In genomic region chr13:98520674-98521449, GRCh38 we compare ENCODE assay signal across 22 cellular contexts. TPM values are rescaled to one million over a fixed set of nuclear protein-coding genes. Genes with fewer than 3 reads are reported as not detected.
DNase-seq lines count a peak whose midpoint lies in the region; ATAC-seq and TF ChIP-seq lines count a peak whose summit lies in the region.
"Had no signal": no experiment of that assay in that cellular context is flagged by ENCODE, and none has a peak within 500 bp of the region (broad histone marks: within the 10 kb centered on the region; RNA-seq: fewer than 3 reads in every experiment).

No MANE protein-coding gene starts in this region.

- POLR2A ChIA-PET in CD4-positive, alpha-beta memory T cell (lab: Charles Lee; ENCODE audit: partially characterized antibody): interaction anchor here (0.8 to 1.5 kb wide), 3 partner anchors 9 to 12 kb away, joined by 3 to 4 read pairs (median 3); no protein-coding TSS in a partner anchor

- H4K20me1 ChIP-seq in GM23338 (replicated peaks; ENCODE audit: insufficient read depth) (peaks cover 75% of the 10 kb centered on the region), neural progenitor cell (ENCODE audit: low read depth) (peaks cover 98% of the 10 kb centered on the region)

- no peak overlapping the region for H3K27ac ChIP-seq in CD4-positive, alpha-beta memory T cell (ENCODE audit: low read depth, low read length)
- H3K27ac ChIP-seq in GM23338 (ENCODE audit: low read depth) (peak overlapping the region; percentile 59; the same call in 1 of the 2 replicates), neural progenitor cell (no peak overlapping the region)
- H3K27ac ChIP-seq: brain microvascular endothelial cell, WERI-Rb-1 had no signal

- H3K9me2 ChIP-seq in GM23338 (ENCODE audit: insufficient read depth): no peaks in the 10 kb centered on the region

- intact Hi-C loops in CD4-positive, alpha-beta memory T cell (cut with micrococcal nuclease): no loop called here
- intact Hi-C loops in dendritic cell treated with granulocyte-macrophage colony-stimulating factor and Interleukin-4, amounts not matched to agents 40 ng/mL and 50 ng/mL, for 4 days (cut with micrococcal nuclease): no loop called here
- intact Hi-C loops in left ventricle myocardium superior (cut with micrococcal nuclease): no loop called here

- no peak overlapping the region for H2AFZ ChIP-seq in GM23338
- no peak overlapping the region for H2AFZ ChIP-seq in neural progenitor cell (replicated peaks)

- no peak overlapping the region for H3K4me3 ChIP-seq in CD4-positive, alpha-beta memory T cell (ENCODE audit: low read length in 2 of 2)
- H3K4me3 ChIP-seq in GM23338 (no peak overlapping the region), neural progenitor cell (no peak overlapping the region)
- H3K4me3 ChIP-seq: mucosa of descending colon, smooth muscle cell, tibial nerve had no signal

- no peak overlapping the region for H3K9ac ChIP-seq in neural progenitor cell

- no peaks in the 10 kb centered on the region for H3K27me3 Mint-ChIP-seq in CD4-positive, alpha-beta memory T cell
- H3K27me3 Mint-ChIP-seq in GM23338 (ENCODE audit: insufficient read depth, low read depth, poor library complexity) (peaks cover 4% of the 10 kb centered on the region), neural progenitor cell (ENCODE audit: insufficient read depth, low read depth) (peaks cover 2% of the 10 kb centered on the region)
- no peaks in the 10 kb centered on the region for H3K27me3 Mint-ChIP-seq in dendritic cell treated with granulocyte-macrophage colony-stimulating factor and Interleukin-4, amounts not matched to agents 40 ng/mL and 50 ng/mL, for 4 days

- no peaks in the 10 kb centered on the region for H3K27me3 ChIP-seq in CD4-positive, alpha-beta memory T cell (ENCODE audit: insufficient read depth, low read length)
- H3K27me3 ChIP-seq in GM23338 (ENCODE audit: insufficient read depth): no peaks in the 10 kb centered on the region
- H3K27me3 ChIP-seq in neural progenitor cell: no peaks in the 10 kb centered on the region
- H3K27me3 ChIP-seq: brain microvascular endothelial cell, tibial nerve had no signal

- TF ChIP-seq CTCF in GM23338 (conservative IDR thresholded peaks at IDR 0.05; ENCODE audit: low read depth in 2 of 2) (no peak), neural progenitor cell (IDR thresholded peaks at IDR 0.05) (no peak)

- no peaks in the 10 kb centered on the region for H3K9me3 ChIP-seq in CD4-positive, alpha-beta memory T cell (ENCODE audit: control insufficient read depth in 1 of 2, low read length in 2 of 2)
- H3K9me3 ChIP-seq in neural progenitor cell (ENCODE audit: low read depth): no peaks in the 10 kb centered on the region
- H3K9me3 ChIP-seq: mucosa of descending colon, tibial nerve had no signal

- H3K27ac Mint-ChIP-seq in CD4-positive, alpha-beta memory T cell: peak overlapping the region; percentile 84 to 96 (median 90)
- H3K27ac Mint-ChIP-seq in GM23338 (peak overlapping the region; percentile 42; the same call in 1 of the 2 replicates), neural progenitor cell (peak overlapping the region; percentile 9)
- H3K27ac Mint-ChIP-seq in dendritic cell treated with granulocyte-macrophage colony-stimulating factor and Interleukin-4, amounts not matched to agents 40 ng/mL and 50 ng/mL, for 4 days: peak overlapping the region; percentile 48

- DNase-seq in CD4-positive, alpha-beta memory T cell: no peak
- DNase-seq in GM23338 (ENCODE audit: low spot score) (no peak), neural progenitor cell (ENCODE audit: low spot score) (no peak), glomerular visceral epithelial cell (ENCODE audit: extremely low spot score) (no peak), EL (no peak), left ventricle myocardium superior (no peak)
- DNase-seq: activated naive CD4-positive, alpha-beta T cell treated with anti-CD3 and anti-CD28 coated beads, Interleukin-2, amount 50 U/mL, for 16 hours; brain microvascular endothelial cell; effector memory CD4-positive, alpha-beta T cell; H9; KG1; kidney glomerular epithelial cell; mucosa of descending colon; NCI-H1048; NCI-H2029 treated with DMSO at 0.1 percent for 48 hours; SHP77; WERI-Rb-1 had no signal

- H3K9me3 Mint-ChIP-seq in CD4-positive, alpha-beta memory T cell: no peaks in the 10 kb centered on the region
- H3K9me3 Mint-ChIP-seq in GM23338 (no peaks in the 10 kb centered on the region), neural progenitor cell (no peaks in the 10 kb centered on the region)
- no peaks in the 10 kb centered on the region for H3K9me3 Mint-ChIP-seq in dendritic cell treated with granulocyte-macrophage colony-stimulating factor and Interleukin-4, amounts not matched to agents 40 ng/mL and 50 ng/mL, for 4 days
- H3K9me3 Mint-ChIP-seq: H9; T-helper 1 cell treated with Interleukin-12 subunit alpha and Interleukin-12 subunit beta and Interleukin-4 antibody, amounts not matched to agents 30 μg/mL and 1 μg/mL, for 36 hours had no signal

- H3K79me2 ChIP-seq in GM23338 (replicated peaks; ENCODE audit: insufficient read depth): peaks cover 98% of the 10 kb centered on the region
- H3K79me2 ChIP-seq in neural progenitor cell (ENCODE audit: low read depth): peaks cover 100% of the 10 kb centered on the region

- H3K4me1 Mint-ChIP-seq in CD4-positive, alpha-beta memory T cell: peaks cover 72 to 100% (median 88%) of the 10 kb centered on the region in 4 donors
- H3K4me1 Mint-ChIP-seq in GM23338: peaks cover 73% of the 10 kb centered on the region
- H3K4me1 Mint-ChIP-seq in dendritic cell treated with granulocyte-macrophage colony-stimulating factor and Interleukin-4, amounts not matched to agents 40 ng/mL and 50 ng/mL, for 4 days (ENCODE audit: low read depth): peaks cover 80% of the 10 kb centered on the region
- peaks cover 66% of the 10 kb centered on the region for H3K4me1 Mint-ChIP-seq in neural progenitor cell

- CTCF ChIA-PET in CD4-positive, alpha-beta memory T cell (lab: Charles Lee; ENCODE audit: partially characterized antibody): interaction anchor here (1.0 kb wide), 1 partner anchor 91 kb away, joined by 3 read pairs; no protein-coding TSS in a partner anchor

- H3K36me3 ChIP-seq in CD4-positive, alpha-beta memory T cell (ENCODE audit: insufficient read depth, low read length): no peaks in the 10 kb centered on the region
- no peaks in the 10 kb centered on the region for H3K36me3 ChIP-seq in GM23338 (ENCODE audit: insufficient read depth)
- no peaks in the 10 kb centered on the region for H3K36me3 ChIP-seq in neural progenitor cell
- H3K36me3 ChIP-seq: brain microvascular endothelial cell had no signal

- peaks cover 12 to 26% of the 10 kb centered on the region in 2 donors for H3K36me3 Mint-ChIP-seq in CD4-positive, alpha-beta memory T cell
- H3K36me3 Mint-ChIP-seq in GM23338 (ENCODE audit: low read depth) (peaks cover 10% of the 10 kb centered on the region; the same call in 2 of the 3 replicates), neural progenitor cell (peaks cover 20% of the 10 kb centered on the region)
- H3K36me3 Mint-ChIP-seq in dendritic cell treated with granulocyte-macrophage colony-stimulating factor and Interleukin-4, amounts not matched to agents 40 ng/mL and 50 ng/mL, for 4 days (ENCODE audit: low read depth): peaks cover 26% of the 10 kb centered on the region

- no peaks in the 10 kb centered on the region for H3F3A ChIP-seq in GM23338 (replicated peaks; ENCODE audit: low read depth)
- H3F3A ChIP-seq in neural progenitor cell (ENCODE audit: low read depth): peaks cover 19% of the 10 kb centered on the region

- H3K4me2 ChIP-seq in GM23338 (no peak overlapping the region), neural progenitor cell (no peak overlapping the region)
- H3K4me2 ChIP-seq: smooth muscle cell had no signal

- ATAC-seq in GM23338 (no peak), GM18873 (IDR thresholded peaks at IDR 0.05; ENCODE audit: low FRiP score, unreplicated experiment) (no peak), left ventricle myocardium superior (no peak)
- ATAC-seq: mucosa of descending colon had no signal

- peaks cover 100% of the 10 kb centered on the region for H3K4me1 ChIP-seq in CD4-positive, alpha-beta memory T cell (ENCODE audit: insufficient read depth, low read length)
- H3K4me1 ChIP-seq in GM23338 (ENCODE audit: insufficient read depth) (peaks cover 46% of the 10 kb centered on the region), neural progenitor cell (peaks cover 41% of the 10 kb centered on the region)

- peak overlapping the region in 1 of 8 donors; percentile 66 for H3K4me3 Mint-ChIP-seq in CD4-positive, alpha-beta memory T cell
- H3K4me3 Mint-ChIP-seq in GM23338 (no peak overlapping the region; the same call in 2 of the 3 replicates), neural progenitor cell (no peak overlapping the region)
- no peak overlapping the region for H3K4me3 Mint-ChIP-seq in dendritic cell treated with granulocyte-macrophage colony-stimulating factor and Interleukin-4, amounts not matched to agents 40 ng/mL and 50 ng/mL, for 4 days
- H3K4me3 Mint-ChIP-seq: H9; T-helper 1 cell treated with Interleukin-12 subunit alpha and Interleukin-12 subunit beta and Interleukin-4 antibody, amounts not matched to agents 30 μg/mL and 1 μg/mL, for 36 hours had no signal

TF ChIP-seq in GM23338, 12 proteins besides CTCF, POLR2A, EP300 and RAD21 (continues in another document):
- no peak for TF ChIP-seq POLR2AphosphoS5 (IDR thresholded peaks at IDR 0.05; ENCODE audit: low read depth)

RNA-seq across cellular contexts. Expression of gene STK24, which starts 56.0 kb away (rescaled TPM):
- 100 to 1,000 TPM; 146 to 147 TPM for total RNA-seq in CD4-positive, alpha-beta memory T cell
- polyA plus RNA-seq in CD4-positive, alpha-beta memory T cell: 10 to 100 TPM; 24.2 to 89.4 TPM
- total RNA-seq in GM23338 (2014; rRNA removed; shearing (Covaris generic)): 144 and 157 TPM in 2 replicates
- 56.5 and 60.3 TPM in 2 replicates for polyA plus RNA-seq in GM23338 (2016; fragmentation: Nextera tagmentation; extraction: Ambion mirVana)
- total RNA-seq in neural progenitor cell (ENCODE audit: low replicate concordance): 144 and 330 TPM in 2 replicates
- total RNA-seq in left ventricle myocardium superior: 71.7 TPM

Comparison
In these comparisons a context has a peak if more than half of its experiments do, and no peak if none do; other contexts are left out.
1. H3K27ac Mint-ChIP-seq: peak in every context shown above with its lines; median percentile 90 in CD4-positive, alpha-beta memory T cell; 48 in dendritic cell treated with granulocyte-macrophage colony-stimulating factor and Interleukin-4, amounts not matched to agents 40 ng/mL and 50 ng/mL, for 4 days; 42 in GM23338; 9 in neural progenitor cell.